ENCODE assay signal across 9 cellular contexts in genomic region chr1:41268154-41268770, GRCh38. TPM values are rescaled to one million over a fixed set of nuclear protein-coding genes. Genes with fewer than 3 reads are reported as not detected.
DNase-seq lines count a peak whose midpoint lies in the region; ATAC-seq and TF ChIP-seq lines count a peak whose summit lies in the region.
"Had no signal": no experiment of that assay in that cellular context is flagged by ENCODE, and none has a peak within 500 bp of the region (broad histone marks: within the 10 kb centered on the region; RNA-seq: fewer than 3 reads in every experiment).

No MANE protein-coding gene starts in this region.

- DNase-seq in NCI-H187 (lab: John Stamatoyannopoulos, UW) = peak; percentile 8 to 61
- no peak for DNase-seq in NCI-H187 treated with DMSO at 0.1 percent for 48 hours (lab: John Stamatoyannopoulos, UW)
- DNase-seq in NCI-H2171 treated with DMSO at 0.1 percent for 48 hours (lab: John Stamatoyannopoulos, UW) = peak; percentile 93
- peak; percentile 92 for DNase-seq in WERI-Rb-1
- DNase-seq in brain pericyte (ENCODE audit: low read depth, low spot score) = peak; percentile 13
- DNase-seq in immature natural killer cell = peak; percentile 62 to 69 (median 63)
- DNase-seq in stimulated activated CD4-positive, alpha-beta T cell treated with anti-CD3 and anti-CD28 coated beads, Interleukin-12 subunit alpha, Interleukin-12 subunit beta, amount 100 ng/mL, for 4 hours = peak; percentile 60

- no peaks in the 10 kb centered on the region for H3K36me3 ChIP-seq in WERI-Rb-1
- H3K36me3 ChIP-seq: BLaER1 treated with 17β-estradiol and CSF1 and Interleukin-3, amounts not matched to agents 10 nM and 100 nM had no signal

- peaks cover 2 to 4% (median 3%) of the 10 kb centered on the region in 3 donors for H3K27me3 Mint-ChIP-seq in immature natural killer cell (ENCODE audit: low read depth in 3 of 3)

- TF ChIP-seq CTCF in WERI-Rb-1 (IDR thresholded peaks at IDR 0.05; ENCODE audit: low read depth, low read length) = peak; percentile 95

- peaks cover 5% of the 10 kb centered on the region for H3K9me3 ChIP-seq in WERI-Rb-1 (ENCODE audit: severe bottlenecking)
- H3K9me3 ChIP-seq: BLaER1 treated with 17β-estradiol and CSF1 and Interleukin-3, amounts not matched to agents 10 nM and 100 nM had no signal

- no peaks in the 10 kb centered on the region for H3K27me3 ChIP-seq in WERI-Rb-1 (ENCODE audit: insufficient read depth, low read depth, severe bottlenecking)
- H3K27me3 ChIP-seq: BLaER1 treated with 17β-estradiol and CSF1 and Interleukin-3, amounts not matched to agents 10 nM and 100 nM had no signal

- H3K4me3 Mint-ChIP-seq in immature natural killer cell = no peak overlapping the region

- no peak for ATAC-seq in GM19463 (IDR thresholded peaks at IDR 0.05; ENCODE audit: unreplicated experiment)

- H3K4me3 ChIP-seq in WERI-Rb-1 (ENCODE audit: low read depth, low read length) = no peak overlapping the region
- H3K4me3 ChIP-seq: BLaER1 treated with 17β-estradiol and CSF1 and Interleukin-3, amounts not matched to agents 10 nM and 100 nM had no signal

- peak overlapping the region; percentile 70 for H3K27ac ChIP-seq in WERI-Rb-1
- H3K27ac ChIP-seq: BLaER1 treated with 17β-estradiol and CSF1 and Interleukin-3, amounts not matched to agents 10 nM and 100 nM had no signal

- H3K36me3 Mint-ChIP-seq in immature natural killer cell = no peaks in the 10 kb centered on the region

- H3K27ac Mint-ChIP-seq in immature natural killer cell = no peak overlapping the region

- no peaks in the 10 kb centered on the region for H3K9me3 Mint-ChIP-seq in immature natural killer cell

- no peaks in the 10 kb centered on the region for H3K4me1 Mint-ChIP-seq in immature natural killer cell

RNA-seq across cellular contexts. Expression of gene SCMH1, which starts 26.2 kb away (rescaled TPM):
- 1 to 10 TPM; 1.3 to 4.8 (median 4.6) TPM for polyA plus RNA-seq in immature natural killer cell
